ENCODE assay signal across 15 cellular contexts in the genomic region with DNA sequence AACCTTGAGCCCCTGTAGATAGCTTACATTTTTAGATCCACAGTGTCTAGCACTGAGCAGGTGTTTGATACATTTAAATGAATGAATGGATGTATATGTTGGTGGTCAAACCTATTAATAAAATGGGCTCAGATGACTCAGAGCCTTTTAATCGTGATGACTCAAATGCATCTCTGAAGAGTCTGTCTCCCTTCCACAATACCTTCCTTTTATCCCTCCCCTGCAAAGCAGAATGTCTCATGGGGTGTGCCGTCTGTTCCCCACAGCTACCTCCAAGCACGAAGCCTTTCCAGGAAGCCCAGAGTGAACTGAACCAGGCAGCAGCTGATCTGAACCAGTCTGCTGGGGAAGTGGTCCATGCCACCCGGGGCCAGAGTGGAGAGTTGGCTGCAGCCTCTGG.
DNase-seq lines count a peak whose midpoint lies in the region; ATAC-seq and TF ChIP-seq lines count a peak whose summit lies in the region.
"Had no signal": no experiment of that assay in that cellular context is flagged by ENCODE, and none has a peak within 500 bp of the region (broad histone marks: within the 10 kb centered on the region; RNA-seq: fewer than 3 reads in every experiment).

No MANE protein-coding gene starts in this region.

- H3K9me3 ChIP-seq in vagina: no peaks in the 10 kb centered on the region

- H3K4me1 Mint-ChIP-seq in HFFc6 (ENCODE audit: low read depth): peaks cover 80% of the 10 kb centered on the region

- H3K4me1 ChIP-seq in vagina: peaks cover 28% of the 10 kb centered on the region

- no peak for TF ChIP-seq CTCF in HFFc6 (IDR thresholded peaks at IDR 0.05)
- no peak for TF ChIP-seq CTCF in foreskin fibroblast (IDR thresholded peaks at IDR 0.05; ENCODE audit: low read depth, low read length)
- TF ChIP-seq CTCF in vagina (IDR thresholded peaks at IDR 0.05): no peak
- TF ChIP-seq CTCF in GM10266 (IDR thresholded peaks at IDR 0.05; ENCODE audit: control insufficient read depth, insufficient read depth, low read depth, missing control alignments): no peak

- TF ChIP-seq POLR2A in vagina (IDR thresholded peaks at IDR 0.05): no peak

- intact Hi-C loops in vagina (cut with DNase I): no loop called here

- DNase-seq in HFFc6 (peak; percentile 82), T1000 (lab: John Stamatoyannopoulos, UW) (peak; percentile 9), foreskin fibroblast (peak; percentile 45 to 64), vagina (ENCODE audit: extremely low spot score in 2 of 2) (no peak), GM10266 (ENCODE audit: extremely low spot score) (no peak), NCI-H1436 treated with DMSO at 0.1 percent for 48 hours (lab: John Stamatoyannopoulos, UW) (no peak)
- DNase-seq: activated CD4-positive, alpha-beta T cell treated with anti-CD3 and anti-CD28 coated beads for 48 hours; activated T-cell treated with anti-CD3 and anti-CD28 coated beads, Interleukin-2, amount 50 U/mL, for 4 hours; effector CD8-positive, alpha-beta T cell; hippocampal formation; NCI-H2081; NK-92 treated with Interleukin-12 subunit alpha and Interleukin-12 subunit beta, amount 100 ng/mL, for 24 hours; small intestine had no signal

- H3K4me3 Mint-ChIP-seq in HFFc6: peak overlapping the region; percentile 75
- H3K4me3 Mint-ChIP-seq: activated T-cell treated with anti-CD3 and anti-CD28 coated beads, Interleukin-2, amount 50 U/mL, for 4 hours had no signal

- no peaks in the 10 kb centered on the region for H3K36me3 ChIP-seq in vagina

- no peak for ATAC-seq in GM21528 (IDR thresholded peaks at IDR 0.05; ENCODE audit: low FRiP score, unreplicated experiment)
- ATAC-seq: activated T-cell treated with anti-CD3 and anti-CD28 coated beads, Interleukin-2, amount 50 U/mL, for 4 hours had no signal

- no peak overlapping the region for H3K4me3 ChIP-seq in foreskin fibroblast (ENCODE audit: low read depth in 1 of 2, low read length in 2 of 2)
- H3K4me3 ChIP-seq in vagina: no peak overlapping the region
- H3K4me3 ChIP-seq: lung had no signal

- H3K27ac ChIP-seq in vagina: peak overlapping the region; percentile 74

- no peaks in the 10 kb centered on the region for H3K9me3 Mint-ChIP-seq in HFFc6
- H3K9me3 Mint-ChIP-seq: activated T-cell treated with anti-CD3 and anti-CD28 coated beads, Interleukin-2, amount 50 U/mL, for 4 hours had no signal

- H3K36me3 Mint-ChIP-seq in HFFc6 (ENCODE audit: low read depth): peaks cover 21% of the 10 kb centered on the region

- H3K27ac Mint-ChIP-seq in HFFc6: peak overlapping the region; percentile 94

- H3K27me3 ChIP-seq in vagina: no peaks in the 10 kb centered on the region

- no peaks in the 10 kb centered on the region; the same call in 1 of the 2 replicates for H3K27me3 Mint-ChIP-seq in HFFc6 (ENCODE audit: insufficient read depth)

Comparison
In these comparisons a context has a peak if more than half of its experiments do, and no peak if none do; other contexts are left out.
1. DNase-seq: peak in HFFc6 (single experiment), T1000 (single experiment) and foreskin fibroblast (2 of 2); none in vagina (0 of 2), GM10266 (single experiment) and NCI-H1436 treated with DMSO at 0.1 percent for 48 hours (single experiment).